ENCODE assay signal across 18 cellular contexts in the genomic region with DNA sequence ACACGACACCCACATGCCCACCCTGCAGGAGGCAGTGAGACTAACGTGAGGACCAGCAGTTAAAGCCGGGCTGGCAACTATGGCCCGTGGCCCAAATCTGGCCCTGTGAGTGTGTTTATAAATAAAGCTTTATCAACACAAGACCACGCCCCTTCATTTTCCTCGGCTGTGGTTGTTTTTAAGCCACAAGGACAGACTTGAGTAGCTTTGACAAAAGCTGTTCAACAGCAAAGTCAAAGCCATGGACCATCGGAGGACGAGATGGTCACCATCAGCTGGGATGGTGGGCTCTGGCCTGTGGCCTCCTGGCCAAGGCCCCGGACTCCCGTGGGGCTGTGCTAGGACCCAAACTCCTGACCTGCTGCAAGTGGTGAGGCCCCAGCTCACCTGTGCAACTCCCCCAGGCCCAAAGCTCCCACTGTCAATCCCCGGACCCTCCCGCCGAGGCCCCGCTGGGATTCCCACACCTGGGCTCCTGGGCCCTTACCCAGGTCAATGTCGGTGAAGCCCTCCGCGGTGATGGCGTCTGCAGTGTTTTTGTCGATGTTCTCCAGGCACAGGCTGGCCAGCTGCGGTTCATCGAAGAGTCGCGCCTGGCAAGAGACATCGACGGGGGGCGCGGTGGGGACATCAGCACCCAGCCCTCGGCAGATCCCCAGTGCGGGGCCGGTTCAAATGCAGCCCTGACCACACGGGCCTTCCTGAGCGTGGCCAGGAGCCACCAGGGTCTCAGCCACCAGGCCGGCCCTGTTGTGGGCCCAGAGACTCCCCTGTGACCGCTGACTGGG.
"Had no signal": no experiment of that assay in that cellular context is flagged by ENCODE, and none has a peak within 500 bp of the region (broad histone marks: within the 10 kb centered on the region; RNA-seq: fewer than 3 reads in every experiment).

No MANE protein-coding gene starts in this region.

- H3K4me3 Mint-ChIP-seq: naive thymus-derived CD4-positive, alpha-beta T cell; stimulated activated effector memory CD8-positive, alpha-beta T cell treated with anti-CD3 and anti-CD28 coated beads, Interleukin-12 subunit alpha, Interleukin-12 subunit beta, amount 100 ng/mL, for 72 hours; stimulated activated naive CD8-positive, alpha-beta T cell treated with anti-CD3 and anti-CD28 coated beads, Interleukin-15, Interleukin-2, amounts not matched to agents 100 ng/mL and 50 ng/mL, for 24 hours had no signal

- H3K9me3 ChIP-seq: ovary, testis, tibial nerve had no signal

- H3K4me1 ChIP-seq: testis had no signal

- H3K27ac Mint-ChIP-seq: stimulated activated effector memory CD8-positive, alpha-beta T cell treated with anti-CD3 and anti-CD28 coated beads, Interleukin-12 subunit alpha, Interleukin-12 subunit beta, amount 100 ng/mL, for 72 hours; stimulated activated naive CD8-positive, alpha-beta T cell treated with anti-CD3 and anti-CD28 coated beads, Interleukin-15, Interleukin-2, amounts not matched to agents 100 ng/mL and 50 ng/mL, for 24 hours had no signal

- H3K27me3 Mint-ChIP-seq: naive thymus-derived CD4-positive, alpha-beta T cell; stimulated activated naive CD8-positive, alpha-beta T cell treated with anti-CD3 and anti-CD28 coated beads, Interleukin-15, Interleukin-2, amounts not matched to agents 100 ng/mL and 50 ng/mL, for 24 hours had no signal

- H3K79me2 ChIP-seq: hepatocyte had no signal

- H3K4me2 ChIP-seq: hepatocyte had no signal

- H3K4me3 ChIP-seq: hepatocyte, ovary, testis, tibial nerve had no signal

- H3K27ac ChIP-seq: hepatocyte, ovary, testis, tibial nerve had no signal

- H2AFZ ChIP-seq: hepatocyte had no signal

- H3K9me3 Mint-ChIP-seq: neural crest cell; stimulated activated effector memory CD8-positive, alpha-beta T cell treated with anti-CD3 and anti-CD28 coated beads, Interleukin-12 subunit alpha, Interleukin-12 subunit beta, amount 100 ng/mL, for 72 hours; stimulated activated naive CD8-positive, alpha-beta T cell treated with anti-CD3 and anti-CD28 coated beads, Interleukin-15, Interleukin-2, amounts not matched to agents 100 ng/mL and 50 ng/mL, for 24 hours had no signal

- H3K4me1 Mint-ChIP-seq: naive thymus-derived CD4-positive, alpha-beta T cell; neural crest cell; stimulated activated effector memory CD8-positive, alpha-beta T cell treated with anti-CD3 and anti-CD28 coated beads, Interleukin-12 subunit alpha, Interleukin-12 subunit beta, amount 100 ng/mL, for 72 hours had no signal

- DNase-seq: cerebellar nuclear complex; dermis blood vessel endothelial cell; effector CD4-positive, alpha-beta T cell; foreskin melanocyte; head of caudate nucleus; mammary epithelial cell; naive thymus-derived CD4-positive, alpha-beta T cell; nucleus accumbens; stimulated activated CD4-positive, alpha-beta T cell treated with anti-CD3 and anti-CD28 coated beads, Interleukin-4, amount 100 ng/mL, for 1 hour; stimulated activated CD8-positive, alpha-beta memory T cell treated with anti-CD3 and anti-CD28 coated beads, Interleukin-4, amount 100 ng/mL, for 48 hours; testis had no signal

- H3K27me3 ChIP-seq: hepatocyte, ovary, testis, tibial nerve had no signal

- ATAC-seq: naive thymus-derived CD4-positive, alpha-beta T cell; right cardiac atrium; stimulated activated effector memory CD8-positive, alpha-beta T cell treated with anti-CD3 and anti-CD28 coated beads, Interleukin-12 subunit alpha, Interleukin-12 subunit beta, amount 100 ng/mL, for 72 hours had no signal
